ENCODE assay signal across 8 cellular contexts in genomic region chr2:121075006-121075545, GRCh38.
DNase-seq lines count a peak whose midpoint lies in the region; ATAC-seq and TF ChIP-seq lines count a peak whose summit lies in the region.

No MANE protein-coding gene starts in this region.

- no peaks in the 10 kb centered on the region for H3K9me3 Mint-ChIP-seq in type B pancreatic cell

- ATAC-seq in HG03097 (IDR thresholded peaks at IDR 0.05; ENCODE audit: low FRiP score, unreplicated experiment): no peak
- ATAC-seq in GM18909 (IDR thresholded peaks at IDR 0.05; ENCODE audit: poor library complexity, unreplicated experiment): no peak

- peaks cover 10% of the 10 kb centered on the region for H3K27me3 Mint-ChIP-seq in type B pancreatic cell

- H3K4me1 Mint-ChIP-seq in type B pancreatic cell (ENCODE audit: unreplicated experiment): peaks cover 31% of the 10 kb centered on the region

- DNase-seq in COLO829 (ENCODE audit: low spot score): peak; percentile 92
- peak; percentile 68 for DNase-seq in GOT3 (lab: John Stamatoyannopoulos, UW)
- DNase-seq in NCI-H524 treated with DMSO at 0.1 percent for 48 hours (lab: John Stamatoyannopoulos, UW): peak; percentile 46
- DNase-seq in astrocyte of the hippocampus (ENCODE audit: low read depth, low spot score): peak; percentile 94
- no peak for DNase-seq in type B pancreatic cell (ENCODE audit: extremely low spot score, unreplicated experiment)

- H3K27me3 ChIP-seq in layer of hippocampus (ENCODE audit: control insufficient read depth, insufficient read depth, low read length): peaks cover 2% of the 10 kb centered on the region

- peak overlapping the region; percentile 49 for H3K4me3 Mint-ChIP-seq in type B pancreatic cell

- peak overlapping the region; percentile 30 for H3K27ac ChIP-seq in layer of hippocampus (ENCODE audit: low read depth, low read length)

- no peak for TF ChIP-seq CTCF in type B pancreatic cell (conservative IDR thresholded peaks at IDR 0.05)

- H3K36me3 Mint-ChIP-seq in type B pancreatic cell: no peaks in the 10 kb centered on the region

- peak overlapping the region; percentile 51 for H3K27ac Mint-ChIP-seq in type B pancreatic cell
